34 cellular contexts compared by ENCODE assay signal in the genomic region with DNA sequence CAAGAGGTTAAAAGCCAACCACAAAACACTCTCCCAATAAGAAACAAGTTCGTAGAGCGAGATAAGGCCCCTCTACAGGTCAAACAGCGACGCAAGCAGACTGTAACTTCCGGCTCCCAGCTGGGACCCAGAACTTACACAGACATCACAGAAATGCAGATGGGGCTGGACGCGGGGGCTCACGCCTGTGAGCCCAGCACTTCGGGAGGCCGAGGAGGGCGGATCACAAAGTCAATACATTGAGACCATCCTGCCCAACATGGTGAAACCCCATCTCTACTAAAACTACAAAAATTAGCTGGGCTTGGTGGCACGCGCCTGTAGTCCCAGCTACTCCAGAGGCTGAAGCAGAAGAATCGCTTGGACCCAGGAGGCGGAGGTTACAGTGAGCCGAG. TPM values are rescaled to one million over a fixed set of nuclear protein-coding genes. Genes with fewer than 3 reads are reported as not detected.
"Had no signal": no experiment of that assay in that cellular context is flagged by ENCODE, and none has a peak within 500 bp of the region (broad histone marks: within the 10 kb centered on the region; RNA-seq: fewer than 3 reads in every experiment).

No MANE protein-coding gene starts in this region.

- H3K9me3 ChIP-seq: body of pancreas, esophagus muscularis mucosa, gastroesophageal sphincter had no signal

- DNase-seq: activated B cell treated with CpG ODN at 0.5 μM for 24 hours; activated CD4-positive, alpha-beta memory T cell treated with anti-CD3 and anti-CD28 coated beads for 36 hours; activated CD4-positive, alpha-beta T cell treated with anti-CD3 and anti-CD28 coated beads, Interleukin-2, amount 10 ng/mL, durations not matched to agents 24 days and 14 days; activated CD8-positive, alpha-beta memory T cell treated with anti-CD3 and anti-CD28 coated beads, Interleukin-2, amount 10 ng/mL, durations not matched to agents 7 days and 5 days; activated CD8-positive, alpha-beta memory T cell treated with anti-CD3 and anti-CD28 coated beads, Interleukin-2, amount 50 U/mL, for 4 hours; activated CD8-positive, alpha-beta T cell treated with anti-CD3 and anti-CD28 coated beads, Interleukin-2, amount 10 ng/mL, durations not matched to agents 7 days and 5 days; activated effector memory CD4-positive, alpha-beta T cell treated with anti-CD3 and anti-CD28 coated beads, Interleukin-2, amount 50 U/mL, for 16 hours; activated naive CD4-positive, alpha-beta T cell treated with anti-CD3 and anti-CD28 coated beads for 36 hours; activated naive CD8-positive, alpha-beta T cell treated with anti-CD3 and anti-CD28 coated beads for 36 hours; activated T-cell treated with anti-CD3 and anti-CD28 coated beads, Interleukin-2, amount 50 U/mL, for 1 hour; activated T-cell treated with anti-CD3 and anti-CD28 coated beads, Interleukin-2, amount 50 U/mL, for 48 hours; body of pancreas; caudate nucleus; cortex of kidney; dermis blood vessel endothelial cell; effector CD4-positive, alpha-beta T cell; effector memory CD8-positive, alpha-beta T cell; erythroblast; foreskin keratinocyte; T-helper 1 cell; T-helper 17 cell; T1000; WERI-Rb-1 had no signal

- H3K27ac ChIP-seq: body of pancreas, esophagus muscularis mucosa, foreskin keratinocyte, gastroesophageal sphincter, WERI-Rb-1 had no signal

- H3K27me3 Mint-ChIP-seq: activated B cell treated with CpG ODN at 0.5 μM for 24 hours; activated CD4-positive, alpha-beta memory T cell treated with anti-CD3 and anti-CD28 coated beads for 36 hours; activated CD4-positive, alpha-beta T cell treated with anti-CD3 and anti-CD28 coated beads, Interleukin-2, amount 10 ng/mL, durations not matched to agents 24 days and 14 days; activated CD8-positive, alpha-beta memory T cell treated with anti-CD3 and anti-CD28 coated beads, Interleukin-2, amount 10 ng/mL, durations not matched to agents 7 days and 5 days; activated naive CD4-positive, alpha-beta T cell treated with anti-CD3 and anti-CD28 coated beads, Interleukin-2, amount 50 U/mL, for 24 hours; activated naive CD8-positive, alpha-beta T cell treated with anti-CD3 and anti-CD28 coated beads for 36 hours; effector memory CD8-positive, alpha-beta T cell; T-helper 17 cell had no signal

- H3K9me3 Mint-ChIP-seq: activated B cell treated with CpG ODN at 0.5 μM for 24 hours; activated CD4-positive, alpha-beta memory T cell treated with anti-CD3 and anti-CD28 coated beads for 36 hours; activated CD4-positive, alpha-beta T cell treated with anti-CD3 and anti-CD28 coated beads, Interleukin-2, amount 10 ng/mL, durations not matched to agents 24 days and 14 days; activated naive CD4-positive, alpha-beta T cell treated with anti-CD3 and anti-CD28 coated beads for 36 hours; activated naive CD4-positive, alpha-beta T cell treated with anti-CD3 and anti-CD28 coated beads, Interleukin-2, amount 50 U/mL, for 24 hours; activated naive CD8-positive, alpha-beta T cell treated with anti-CD3 and anti-CD28 coated beads for 36 hours; activated T-helper 1 cell treated with anti-CD3 and anti-CD28 coated beads, Interleukin-12 subunit alpha, Interleukin-12 subunit beta, Interleukin-2, Interleukin-4 antibody, amounts not matched to agents 30 ng/mL and 10 ng/mL and 1 ng/mL, durations not matched to agents 14 hours and 24 hours and 36 hours; activated T-helper 2 cell treated with anti-CD3 and anti-CD28 coated beads, Interferon-gamma antibody, Interleukin-2, Interleukin-4, amounts not matched to agents 10 μg/mL and 5 μg/mL and 100 μg/mL, durations not matched to agents 14 hours and 24 hours and 36 hours; effector memory CD8-positive, alpha-beta T cell; T-helper 2 cell treated with Interferon-gamma antibody and Interleukin-4, amounts not matched to agents 5 μg/mL and 100 μg/mL, for 36 hours had no signal

- ATAC-seq: activated CD4-positive, CD25-positive, alpha-beta regulatory T cell treated with anti-CD3 and anti-CD28 coated beads, Interleukin-2, amount 50 U/mL, for 24 hours; activated CD8-positive, alpha-beta memory T cell treated with anti-CD3 and anti-CD28 coated beads, Interleukin-2, amount 10 ng/mL, durations not matched to agents 7 days and 5 days; activated CD8-positive, alpha-beta T cell treated with anti-CD3 and anti-CD28 coated beads, Interleukin-2, amount 10 ng/mL, durations not matched to agents 7 days and 5 days; body of pancreas; effector memory CD8-positive, alpha-beta T cell; foreskin keratinocyte; gastroesophageal sphincter; T-helper 17 cell had no signal

- H3K4me1 ChIP-seq: body of pancreas, foreskin keratinocyte had no signal

- H3K27ac Mint-ChIP-seq: activated B cell treated with CpG ODN at 0.5 μM for 24 hours; activated CD4-positive, alpha-beta memory T cell treated with anti-CD3 and anti-CD28 coated beads for 36 hours; activated CD4-positive, alpha-beta T cell treated with anti-CD3 and anti-CD28 coated beads, Interleukin-2, amount 10 ng/mL, durations not matched to agents 24 days and 14 days; activated CD8-positive, alpha-beta memory T cell treated with anti-CD3 and anti-CD28 coated beads, Interleukin-2, amount 10 ng/mL, durations not matched to agents 7 days and 5 days; activated CD8-positive, alpha-beta T cell treated with anti-CD3 and anti-CD28 coated beads, Interleukin-2, amount 10 ng/mL, durations not matched to agents 7 days and 5 days; activated naive CD4-positive, alpha-beta T cell treated with anti-CD3 and anti-CD28 coated beads for 36 hours; activated naive CD4-positive, alpha-beta T cell treated with anti-CD3 and anti-CD28 coated beads, Interleukin-2, amount 50 U/mL, for 24 hours; activated naive CD8-positive, alpha-beta T cell treated with anti-CD3 and anti-CD28 coated beads for 36 hours; activated T-helper 1 cell treated with anti-CD3 and anti-CD28 coated beads, Interleukin-12 subunit alpha, Interleukin-12 subunit beta, Interleukin-2, Interleukin-4 antibody, amounts not matched to agents 30 ng/mL and 10 ng/mL and 1 ng/mL, durations not matched to agents 14 hours and 24 hours and 36 hours; activated T-helper 2 cell treated with anti-CD3 and anti-CD28 coated beads, Interferon-gamma antibody, Interleukin-2, Interleukin-4, amounts not matched to agents 10 μg/mL and 5 μg/mL and 100 μg/mL, durations not matched to agents 14 hours and 24 hours and 36 hours; T-helper 17 cell; T-helper 2 cell treated with Interferon-gamma antibody and Interleukin-4, amounts not matched to agents 5 μg/mL and 100 μg/mL, for 36 hours had no signal

- H3K4me3 Mint-ChIP-seq: activated B cell treated with CpG ODN at 0.5 μM for 24 hours; activated CD4-positive, alpha-beta memory T cell treated with anti-CD3 and anti-CD28 coated beads for 36 hours; activated CD4-positive, alpha-beta T cell treated with anti-CD3 and anti-CD28 coated beads, Interleukin-2, amount 10 ng/mL, durations not matched to agents 24 days and 14 days; activated CD8-positive, alpha-beta memory T cell treated with anti-CD3 and anti-CD28 coated beads, Interleukin-2, amount 10 ng/mL, durations not matched to agents 7 days and 5 days; activated CD8-positive, alpha-beta T cell treated with anti-CD3 and anti-CD28 coated beads, Interleukin-2, amount 10 ng/mL, durations not matched to agents 7 days and 5 days; activated naive CD4-positive, alpha-beta T cell treated with anti-CD3 and anti-CD28 coated beads for 36 hours; activated naive CD4-positive, alpha-beta T cell treated with anti-CD3 and anti-CD28 coated beads, Interleukin-2, amount 50 U/mL, for 24 hours; activated naive CD8-positive, alpha-beta T cell treated with anti-CD3 and anti-CD28 coated beads for 36 hours; activated T-helper 1 cell treated with anti-CD3 and anti-CD28 coated beads, Interleukin-12 subunit alpha, Interleukin-12 subunit beta, Interleukin-2, Interleukin-4 antibody, amounts not matched to agents 30 ng/mL and 10 ng/mL and 1 ng/mL, durations not matched to agents 14 hours and 24 hours and 36 hours; effector memory CD8-positive, alpha-beta T cell; T-helper 17 cell; T-helper 2 cell treated with Interferon-gamma antibody and Interleukin-4, amounts not matched to agents 5 μg/mL and 100 μg/mL, for 36 hours had no signal

- FAIRE-seq: colon had no signal

- H3K27me3 ChIP-seq: body of pancreas, esophagus muscularis mucosa, foreskin keratinocyte, gastroesophageal sphincter had no signal

- H3K4me1 Mint-ChIP-seq: activated CD8-positive, alpha-beta memory T cell treated with anti-CD3 and anti-CD28 coated beads, Interleukin-2, amount 10 ng/mL, durations not matched to agents 7 days and 5 days had no signal

- H3K4me3 ChIP-seq: body of pancreas, esophagus muscularis mucosa, gastroesophageal sphincter had no signal

RNA-seq across cellular contexts. Expression of a gene that starts 29.7 kb away (rescaled TPM):
- total RNA-seq: activated CD8-positive, alpha-beta T cell treated with anti-CD3 and anti-CD28 coated beads, Interleukin-2, amount 10 ng/mL, durations not matched to agents 7 days and 5 days; activated T-helper 2 cell treated with anti-CD3 and anti-CD28 coated beads, Interferon-gamma antibody, Interleukin-2, Interleukin-4, amounts not matched to agents 10 μg/mL and 5 μg/mL and 100 μg/mL, durations not matched to agents 14 hours and 24 hours and 36 hours had no signal

RNA-seq across cellular contexts. Expression of a gene that starts 33.0 kb away (rescaled TPM):
- total RNA-seq: activated CD4-positive, alpha-beta memory T cell treated with anti-CD3 and anti-CD28 coated beads for 36 hours; activated CD4-positive, alpha-beta T cell treated with anti-CD3 and anti-CD28 coated beads, Interleukin-2, amount 10 ng/mL, durations not matched to agents 24 days and 14 days; activated CD8-positive, alpha-beta memory T cell treated with anti-CD3 and anti-CD28 coated beads for 36 hours; activated CD8-positive, alpha-beta memory T cell treated with anti-CD3 and anti-CD28 coated beads, Interleukin-2, amount 10 ng/mL, durations not matched to agents 7 days and 5 days; activated CD8-positive, alpha-beta T cell treated with anti-CD3 and anti-CD28 coated beads, Interleukin-2, amount 10 ng/mL, durations not matched to agents 7 days and 5 days; activated naive CD4-positive, alpha-beta T cell treated with anti-CD3 and anti-CD28 coated beads for 36 hours; activated naive CD8-positive, alpha-beta T cell treated with anti-CD3 and anti-CD28 coated beads for 36 hours; activated T-helper 2 cell treated with anti-CD3 and anti-CD28 coated beads, Interferon-gamma antibody, Interleukin-2, Interleukin-4, amounts not matched to agents 10 μg/mL and 5 μg/mL and 100 μg/mL, durations not matched to agents 14 hours and 24 hours and 36 hours; chondrocyte; glomerular endothelial cell; T-helper 17 cell had no signal
